ENCODE assay signal across 21 cellular contexts in the genomic region with DNA sequence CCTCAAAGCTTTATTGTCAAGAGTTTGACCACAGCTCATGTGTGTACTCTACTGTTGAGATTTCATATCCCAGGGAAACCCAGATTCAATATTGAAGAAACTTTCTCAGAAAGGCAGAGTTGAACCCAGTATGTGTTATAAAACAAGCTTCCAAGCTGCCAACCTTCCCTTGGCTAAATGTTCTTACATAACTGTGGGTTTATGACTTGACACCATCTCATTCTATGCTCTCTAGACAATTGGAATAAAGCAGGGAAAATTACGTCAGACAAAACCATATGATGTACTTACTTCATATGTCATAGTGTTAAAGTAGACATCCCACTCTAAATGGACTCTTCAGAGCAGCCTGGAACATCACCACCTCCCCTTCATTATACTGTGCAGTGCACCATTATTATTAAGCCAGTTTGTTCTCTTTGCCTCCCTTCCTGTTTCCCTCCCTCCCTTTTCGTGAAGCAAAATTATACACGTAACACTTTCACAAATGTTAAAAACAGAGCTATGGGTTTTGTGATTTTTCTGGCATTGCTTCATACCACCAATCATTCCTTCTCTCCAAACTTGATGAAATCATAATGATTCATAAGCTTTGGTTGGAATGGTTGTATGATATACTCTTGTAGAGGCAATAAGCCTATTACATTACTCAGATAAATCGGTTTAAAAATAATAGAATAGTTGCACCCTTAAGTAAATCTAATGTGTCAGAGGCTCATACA.
A peak's percentile ranks its signal among the peaks of the same experiment; 100 is the strongest.
DNase-seq lines count a peak whose midpoint lies in the region; ATAC-seq, FAIRE-seq and TF ChIP-seq lines count a peak whose summit lies in the region.
"Had no signal": no experiment of that assay in that cellular context is flagged by ENCODE, and none has a peak within 500 bp of the region (broad histone marks: within the 10 kb centered on the region; RNA-seq: fewer than 3 reads in every experiment).

No MANE protein-coding gene starts in this region.

- no peaks in the 10 kb centered on the region for H3K27me3 ChIP-seq in osteoblast (ENCODE audit: insufficient read depth, low read length)
- H3K27me3 ChIP-seq: Peyer's patch, right atrium auricular region, uterus had no signal

- H2AFZ ChIP-seq in osteoblast (ENCODE audit: low read length): peak overlapping the region; percentile 58

- H3K4me1 ChIP-seq in osteoblast (ENCODE audit: insufficient read depth, low read length): peaks cover 39% of the 10 kb centered on the region
- H3K4me1 ChIP-seq: Peyer's patch, right atrium auricular region, uterus had no signal

- H3K4me3 ChIP-seq in AG10803 (ENCODE audit: low read length) (no peak overlapping the region), osteoblast (ENCODE audit: insufficient read depth, low read length) (no peak overlapping the region)
- H3K4me3 ChIP-seq: Peyer's patch, right atrium auricular region, uterus had no signal

- TF ChIP-seq CTCF in AG10803 (conservative IDR thresholded peaks at IDR 0.05; ENCODE audit: low read length) (no peak), osteoblast (IDR thresholded peaks at IDR 0.05; ENCODE audit: extremely low read depth, low read depth, low read length) (no peak)

- H3K27ac ChIP-seq in osteoblast (ENCODE audit: low read depth, low read length): peak overlapping the region; percentile 81
- H3K27ac ChIP-seq: KMS-11, Peyer's patch, right atrium auricular region, uterus had no signal

- TF ChIP-seq POLR2A in erythroblast (IDR thresholded peaks at IDR 0.05; ENCODE audit: low read length): no peak

- DNase-seq in AG10803 (ENCODE audit: low read depth): peak; percentile 85
- DNase-seq in LHCN-M2 (ENCODE audit: low read depth): peak; percentile 74
- DNase-seq in dedifferentiated amniotic fluid mesenchymal stem cell (ENCODE audit: extremely low spot score): peak; percentile 63
- DNase-seq in osteoblast (ENCODE audit: insufficient read length, low spot score, missing footprints): peak; percentile 83
- DNase-seq in GM19239 (ENCODE audit: insufficient read length, low spot score): no peak
- no peak for DNase-seq in cerebellar cortex (ENCODE audit: low spot score)
- DNase-seq in erythroblast (lab: John Stamatoyannopoulos, UW): no peak
- DNase-seq: activated CD8-positive, alpha-beta memory T cell treated with anti-CD3 and anti-CD28 coated beads, Interleukin-2, amount 50 U/mL, for 4 hours; activated naive CD4-positive, alpha-beta T cell; AML-193; GF-D8; H9; left cardiac atrium; NCI-H2171; Peyer's patch; stimulated activated naive CD8-positive, alpha-beta T cell treated with anti-CD3 and anti-CD28 coated beads, Interleukin-15, amount 100 ng/mL, for 72 hours; uterus had no signal

- H3K36me3 ChIP-seq in osteoblast (ENCODE audit: insufficient read depth, low read length): no peaks in the 10 kb centered on the region
- H3K36me3 ChIP-seq: Peyer's patch, right atrium auricular region, uterus had no signal

- no peaks in the 10 kb centered on the region for H4K20me1 ChIP-seq in osteoblast (ENCODE audit: insufficient read depth, low read length)

- ATAC-seq in GM21423 (IDR thresholded peaks at IDR 0.05; ENCODE audit: unreplicated experiment): no peak
- ATAC-seq: left cardiac atrium; stimulated activated naive CD8-positive, alpha-beta T cell treated with anti-CD3 and anti-CD28 coated beads, Interleukin-15, amount 100 ng/mL, for 72 hours had no signal

- FAIRE-seq in GM19239 (lab: Jason Lieb, UNC): no peak
- FAIRE-seq: D721Med had no signal

- H3K9me3 ChIP-seq in osteoblast (ENCODE audit: low read depth, low read length): no peaks in the 10 kb centered on the region
- H3K9me3 ChIP-seq: Peyer's patch, right atrium auricular region, uterus had no signal

- H3K79me2 ChIP-seq in osteoblast (ENCODE audit: insufficient read depth, low read length): no peaks in the 10 kb centered on the region

- peak overlapping the region; percentile 28 for H3K4me2 ChIP-seq in osteoblast (ENCODE audit: insufficient read depth, low read length)
- H3K4me2 ChIP-seq: KMS-11 had no signal

Comparison
In these comparisons a context has a peak if more than half of its experiments do, and no peak if none do; other contexts are left out.
1. DNase-seq: peak in AG10803 (single experiment), LHCN-M2 (single experiment), dedifferentiated amniotic fluid mesenchymal stem cell (single experiment) and osteoblast (single experiment); none in GM19239 (single experiment), cerebellar cortex (single experiment) and erythroblast (0 of 2).